Comparison of ENCODE assay signal across 1 cellular context in the genomic region with DNA sequence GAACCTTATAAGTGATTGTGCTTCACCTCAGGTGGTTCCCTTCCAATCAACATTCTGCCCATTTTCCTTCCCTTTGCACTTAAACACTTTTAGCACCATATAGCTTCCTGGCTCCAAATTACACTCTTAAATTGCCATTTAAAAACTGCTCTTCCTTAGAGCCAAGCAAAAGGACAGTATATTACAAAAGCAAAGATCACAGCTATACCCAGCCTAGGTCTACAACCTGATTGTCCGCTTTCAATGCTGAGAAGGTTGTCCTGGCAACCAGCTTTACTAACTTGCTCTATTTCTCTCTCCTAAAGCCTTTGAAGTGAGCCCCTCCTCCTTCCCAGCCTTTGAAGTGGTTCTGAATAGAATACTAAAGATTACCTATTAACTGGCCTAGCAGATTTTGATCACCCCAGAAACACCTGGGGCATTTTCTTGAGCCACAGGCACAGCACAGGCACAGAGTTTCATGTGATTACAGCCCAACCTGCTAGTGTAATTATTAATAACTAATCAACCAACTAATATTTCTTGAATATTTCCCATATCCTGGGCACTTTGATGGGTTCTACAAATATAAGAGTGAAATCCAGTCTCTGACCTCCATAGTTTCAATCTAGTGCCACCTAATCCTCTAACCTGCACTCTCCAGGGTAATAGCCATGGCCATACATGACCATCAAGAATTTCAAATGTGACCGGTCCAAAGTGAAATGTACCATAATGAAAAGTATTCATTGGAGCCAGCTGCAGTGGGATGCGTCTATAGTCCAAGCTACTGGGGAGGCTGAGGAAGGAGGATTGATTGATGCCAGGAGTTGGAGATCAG.
TF ChIP-seq lines count a peak whose summit lies in the region.

No MANE protein-coding gene starts in this region.

TF ChIP-seq in HepG2, 621 proteins besides CTCF, POLR2A, EP300 and RAD21 (continued from another document and continues in another):
- TF ChIP-seq, protein P1, sequence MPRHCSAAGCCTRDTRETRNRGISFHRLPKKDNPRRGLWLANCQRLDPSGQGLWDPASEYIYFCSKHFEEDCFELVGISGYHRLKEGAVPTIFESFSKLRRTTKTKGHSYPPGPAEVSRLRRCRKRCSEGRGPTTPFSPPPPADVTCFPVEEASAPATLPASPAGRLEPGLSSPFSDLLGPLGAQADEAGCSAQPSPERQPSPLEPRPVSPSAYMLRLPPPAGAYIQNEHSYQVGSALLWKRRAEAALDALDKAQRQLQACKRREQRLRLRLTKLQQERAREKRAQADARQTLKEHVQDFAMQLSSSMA (CRISPR knock-in tag; IDR thresholded peaks at IDR 0.05) = no peak
- peak; percentile 38; the same call in 1 of the 2 replicates for TF ChIP-seq JUN (CRISPR knock-in tag; IDR thresholded peaks at IDR 0.05)
- TF ChIP-seq FOXM1 (CRISPR knock-in tag; IDR thresholded peaks at IDR 0.05) = no peak
- no peak; the same call in 1 of the 2 replicates for TF ChIP-seq SP140L (CRISPR knock-in tag; IDR thresholded peaks at IDR 0.05; ENCODE audit: borderline replicate concordance)
- no peak for TF ChIP-seq ZZZ3 (CRISPR knock-in tag; IDR thresholded peaks at IDR 0.05; ENCODE audit: borderline replicate concordance)
- TF ChIP-seq, protein P2, sequence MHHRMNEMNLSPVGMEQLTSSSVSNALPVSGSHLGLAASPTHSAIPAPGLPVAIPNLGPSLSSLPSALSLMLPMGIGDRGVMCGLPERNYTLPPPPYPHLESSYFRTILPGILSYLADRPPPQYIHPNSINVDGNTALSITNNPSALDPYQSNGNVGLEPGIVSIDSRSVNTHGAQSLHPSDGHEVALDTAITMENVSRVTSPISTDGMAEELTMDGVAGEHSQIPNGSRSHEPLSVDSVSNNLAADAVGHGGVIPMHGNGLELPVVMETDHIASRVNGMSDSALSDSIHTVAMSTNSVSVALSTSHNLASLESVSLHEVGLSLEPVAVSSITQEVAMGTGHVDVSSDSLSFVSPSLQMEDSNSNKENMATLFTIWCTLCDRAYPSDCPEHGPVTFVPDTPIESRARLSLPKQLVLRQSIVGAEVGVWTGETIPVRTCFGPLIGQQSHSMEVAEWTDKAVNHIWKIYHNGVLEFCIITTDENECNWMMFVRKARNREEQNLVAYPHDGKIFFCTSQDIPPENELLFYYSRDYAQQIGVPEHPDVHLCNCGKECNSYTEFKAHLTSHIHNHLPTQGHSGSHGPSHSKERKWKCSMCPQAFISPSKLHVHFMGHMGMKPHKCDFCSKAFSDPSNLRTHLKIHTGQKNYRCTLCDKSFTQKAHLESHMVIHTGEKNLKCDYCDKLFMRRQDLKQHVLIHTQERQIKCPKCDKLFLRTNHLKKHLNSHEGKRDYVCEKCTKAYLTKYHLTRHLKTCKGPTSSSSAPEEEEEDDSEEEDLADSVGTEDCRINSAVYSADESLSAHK (CRISPR knock-in tag; IDR thresholded peaks at IDR 0.05; ENCODE audit: borderline replicate concordance) = no peak
- TF ChIP-seq FOXA3 (CRISPR knock-in tag; IDR thresholded peaks at IDR 0.05) = peak; percentile 79
- TF ChIP-seq, protein P3, sequence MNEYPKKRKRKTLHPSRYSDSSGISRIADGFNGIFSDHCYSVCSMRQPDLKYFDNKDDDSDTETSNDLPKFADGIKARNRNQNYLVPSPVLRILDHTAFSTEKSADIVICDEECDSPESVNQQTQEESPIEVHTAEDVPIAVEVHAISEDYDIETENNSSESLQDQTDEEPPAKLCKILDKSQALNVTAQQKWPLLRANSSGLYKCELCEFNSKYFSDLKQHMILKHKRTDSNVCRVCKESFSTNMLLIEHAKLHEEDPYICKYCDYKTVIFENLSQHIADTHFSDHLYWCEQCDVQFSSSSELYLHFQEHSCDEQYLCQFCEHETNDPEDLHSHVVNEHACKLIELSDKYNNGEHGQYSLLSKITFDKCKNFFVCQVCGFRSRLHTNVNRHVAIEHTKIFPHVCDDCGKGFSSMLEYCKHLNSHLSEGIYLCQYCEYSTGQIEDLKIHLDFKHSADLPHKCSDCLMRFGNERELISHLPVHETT (CRISPR knock-in tag; conservative IDR thresholded peaks at IDR 0.05) = no peak
- no peak for TF ChIP-seq ZNF124 (CRISPR knock-in tag; IDR thresholded peaks at IDR 0.05)
- TF ChIP-seq, protein P4, sequence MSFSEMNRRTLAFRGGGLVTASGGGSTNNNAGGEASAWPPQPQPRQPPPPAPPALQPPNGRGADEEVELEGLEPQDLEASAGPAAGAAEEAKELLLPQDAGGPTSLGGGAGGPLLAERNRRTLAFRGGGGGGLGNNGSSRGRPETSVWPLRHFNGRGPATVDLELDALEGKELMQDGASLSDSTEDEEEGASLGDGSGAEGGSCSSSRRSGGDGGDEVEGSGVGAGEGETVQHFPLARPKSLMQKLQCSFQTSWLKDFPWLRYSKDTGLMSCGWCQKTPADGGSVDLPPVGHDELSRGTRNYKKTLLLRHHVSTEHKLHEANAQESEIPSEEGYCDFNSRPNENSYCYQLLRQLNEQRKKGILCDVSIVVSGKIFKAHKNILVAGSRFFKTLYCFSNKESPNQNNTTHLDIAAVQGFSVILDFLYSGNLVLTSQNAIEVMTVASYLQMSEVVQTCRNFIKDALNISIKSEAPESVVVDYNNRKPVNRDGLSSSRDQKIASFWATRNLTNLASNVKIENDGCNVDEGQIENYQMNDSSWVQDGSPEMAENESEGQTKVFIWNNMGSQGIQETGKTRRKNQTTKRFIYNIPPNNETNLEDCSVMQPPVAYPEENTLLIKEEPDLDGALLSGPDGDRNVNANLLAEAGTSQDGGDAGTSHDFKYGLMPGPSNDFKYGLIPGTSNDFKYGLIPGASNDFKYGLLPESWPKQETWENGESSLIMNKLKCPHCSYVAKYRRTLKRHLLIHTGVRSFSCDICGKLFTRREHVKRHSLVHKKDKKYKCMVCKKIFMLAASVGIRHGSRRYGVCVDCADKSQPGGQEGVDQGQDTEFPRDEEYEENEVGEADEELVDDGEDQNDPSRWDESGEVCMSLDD (CRISPR knock-in tag; IDR thresholded peaks at IDR 0.05; ENCODE audit: borderline replicate concordance) = no peak
- TF ChIP-seq CREB1 (IDR thresholded peaks at IDR 0.05) = no peak
- peak; percentile 81 for TF ChIP-seq CREB1 (CRISPR knock-in tag; IDR thresholded peaks at IDR 0.05)
- TF ChIP-seq, protein P5, sequence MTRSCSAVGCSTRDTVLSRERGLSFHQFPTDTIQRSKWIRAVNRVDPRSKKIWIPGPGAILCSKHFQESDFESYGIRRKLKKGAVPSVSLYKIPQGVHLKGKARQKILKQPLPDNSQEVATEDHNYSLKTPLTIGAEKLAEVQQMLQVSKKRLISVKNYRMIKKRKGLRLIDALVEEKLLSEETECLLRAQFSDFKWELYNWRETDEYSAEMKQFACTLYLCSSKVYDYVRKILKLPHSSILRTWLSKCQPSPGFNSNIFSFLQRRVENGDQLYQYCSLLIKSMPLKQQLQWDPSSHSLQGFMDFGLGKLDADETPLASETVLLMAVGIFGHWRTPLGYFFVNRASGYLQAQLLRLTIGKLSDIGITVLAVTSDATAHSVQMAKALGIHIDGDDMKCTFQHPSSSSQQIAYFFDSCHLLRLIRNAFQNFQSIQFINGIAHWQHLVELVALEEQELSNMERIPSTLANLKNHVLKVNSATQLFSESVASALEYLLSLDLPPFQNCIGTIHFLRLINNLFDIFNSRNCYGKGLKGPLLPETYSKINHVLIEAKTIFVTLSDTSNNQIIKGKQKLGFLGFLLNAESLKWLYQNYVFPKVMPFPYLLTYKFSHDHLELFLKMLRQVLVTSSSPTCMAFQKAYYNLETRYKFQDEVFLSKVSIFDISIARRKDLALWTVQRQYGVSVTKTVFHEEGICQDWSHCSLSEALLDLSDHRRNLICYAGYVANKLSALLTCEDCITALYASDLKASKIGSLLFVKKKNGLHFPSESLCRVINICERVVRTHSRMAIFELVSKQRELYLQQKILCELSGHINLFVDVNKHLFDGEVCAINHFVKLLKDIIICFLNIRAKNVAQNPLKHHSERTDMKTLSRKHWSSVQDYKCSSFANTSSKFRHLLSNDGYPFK (CRISPR knock-in tag; IDR thresholded peaks at IDR 0.05; ENCODE audit: borderline replicate concordance) = no peak
- TF ChIP-seq, protein P6, sequence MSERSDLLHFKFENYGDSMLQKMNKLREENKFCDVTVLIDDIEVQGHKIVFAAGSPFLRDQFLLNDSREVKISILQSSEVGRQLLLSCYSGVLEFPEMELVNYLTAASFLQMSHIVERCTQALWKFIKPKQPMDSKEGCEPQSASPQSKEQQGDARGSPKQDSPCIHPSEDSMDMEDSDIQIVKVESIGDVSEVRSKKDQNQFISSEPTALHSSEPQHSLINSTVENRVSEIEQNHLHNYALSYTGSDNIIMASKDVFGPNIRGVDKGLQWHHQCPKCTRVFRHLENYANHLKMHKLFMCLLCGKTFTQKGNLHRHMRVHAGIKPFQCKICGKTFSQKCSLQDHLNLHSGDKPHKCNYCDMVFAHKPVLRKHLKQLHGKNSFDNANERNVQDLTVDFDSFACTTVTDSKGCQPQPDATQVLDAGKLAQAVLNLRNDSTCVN (CRISPR knock-in tag; IDR thresholded peaks at IDR 0.05; ENCODE audit: borderline replicate concordance) = no peak
- TF ChIP-seq TRIM24 (CRISPR knock-in tag; IDR thresholded peaks at IDR 0.05) = 0 out of 2 replicates have a peak, but pooled peaks have one; percentile 22
- no peak for TF ChIP-seq ZNF20 (CRISPR knock-in tag; IDR thresholded peaks at IDR 0.05)
- TF ChIP-seq SMAD1 (CRISPR knock-in tag; IDR thresholded peaks at IDR 0.05; ENCODE audit: borderline replicate concordance, low read depth) = no peak
- TF ChIP-seq SMARCC2 (IDR thresholded peaks at IDR 0.05) = no peak
- TF ChIP-seq ZNF577 (CRISPR knock-in tag; IDR thresholded peaks at IDR 0.05; ENCODE audit: borderline replicate concordance, low read depth) = no peak
- TF ChIP-seq PHF8 (CRISPR knock-in tag; IDR thresholded peaks at IDR 0.05) = no peak
- TF ChIP-seq XBP1 (CRISPR knock-in tag; IDR thresholded peaks at IDR 0.05) = no peak
- TF ChIP-seq ZFP41 (CRISPR knock-in tag; IDR thresholded peaks at IDR 0.05; ENCODE audit: borderline replicate concordance) = no peak
- peak; percentile 97 for TF ChIP-seq TBX2 (CRISPR knock-in tag; IDR thresholded peaks at IDR 0.05; ENCODE audit: borderline replicate concordance)
- TF ChIP-seq, protein P7, sequence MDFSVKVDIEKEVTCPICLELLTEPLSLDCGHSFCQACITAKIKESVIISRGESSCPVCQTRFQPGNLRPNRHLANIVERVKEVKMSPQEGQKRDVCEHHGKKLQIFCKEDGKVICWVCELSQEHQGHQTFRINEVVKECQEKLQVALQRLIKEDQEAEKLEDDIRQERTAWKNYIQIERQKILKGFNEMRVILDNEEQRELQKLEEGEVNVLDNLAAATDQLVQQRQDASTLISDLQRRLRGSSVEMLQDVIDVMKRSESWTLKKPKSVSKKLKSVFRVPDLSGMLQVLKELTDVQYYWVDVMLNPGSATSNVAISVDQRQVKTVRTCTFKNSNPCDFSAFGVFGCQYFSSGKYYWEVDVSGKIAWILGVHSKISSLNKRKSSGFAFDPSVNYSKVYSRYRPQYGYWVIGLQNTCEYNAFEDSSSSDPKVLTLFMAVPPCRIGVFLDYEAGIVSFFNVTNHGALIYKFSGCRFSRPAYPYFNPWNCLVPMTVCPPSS (IDR thresholded peaks at IDR 0.05) = no peak
- TF ChIP-seq ZNF329 (CRISPR knock-in tag; IDR thresholded peaks at IDR 0.05; ENCODE audit: low read depth) = no peak
- peak; percentile 96 for TF ChIP-seq ZNF205 (CRISPR knock-in tag; IDR thresholded peaks at IDR 0.05)
- no peak for TF ChIP-seq ZIK1 (CRISPR knock-in tag; IDR thresholded peaks at IDR 0.05; ENCODE audit: borderline replicate concordance, low read depth)
- TF ChIP-seq RBM39 (IDR thresholded peaks at IDR 0.05; ENCODE audit: low read depth, low read length, poor library complexity, severe bottlenecking) = no peak
- TF ChIP-seq, protein P8, sequence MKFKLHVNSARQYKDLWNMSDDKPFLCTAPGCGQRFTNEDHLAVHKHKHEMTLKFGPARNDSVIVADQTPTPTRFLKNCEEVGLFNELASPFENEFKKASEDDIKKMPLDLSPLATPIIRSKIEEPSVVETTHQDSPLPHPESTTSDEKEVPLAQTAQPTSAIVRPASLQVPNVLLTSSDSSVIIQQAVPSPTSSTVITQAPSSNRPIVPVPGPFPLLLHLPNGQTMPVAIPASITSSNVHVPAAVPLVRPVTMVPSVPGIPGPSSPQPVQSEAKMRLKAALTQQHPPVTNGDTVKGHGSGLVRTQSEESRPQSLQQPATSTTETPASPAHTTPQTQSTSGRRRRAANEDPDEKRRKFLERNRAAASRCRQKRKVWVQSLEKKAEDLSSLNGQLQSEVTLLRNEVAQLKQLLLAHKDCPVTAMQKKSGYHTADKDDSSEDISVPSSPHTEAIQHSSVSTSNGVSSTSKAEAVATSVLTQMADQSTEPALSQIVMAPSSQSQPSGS (CRISPR knock-in tag; IDR thresholded peaks at IDR 0.05) = no peak
- TF ChIP-seq SCMH1 (CRISPR knock-in tag; IDR thresholded peaks at IDR 0.05; ENCODE audit: borderline replicate concordance) = no peak
- TF ChIP-seq, protein P9, sequence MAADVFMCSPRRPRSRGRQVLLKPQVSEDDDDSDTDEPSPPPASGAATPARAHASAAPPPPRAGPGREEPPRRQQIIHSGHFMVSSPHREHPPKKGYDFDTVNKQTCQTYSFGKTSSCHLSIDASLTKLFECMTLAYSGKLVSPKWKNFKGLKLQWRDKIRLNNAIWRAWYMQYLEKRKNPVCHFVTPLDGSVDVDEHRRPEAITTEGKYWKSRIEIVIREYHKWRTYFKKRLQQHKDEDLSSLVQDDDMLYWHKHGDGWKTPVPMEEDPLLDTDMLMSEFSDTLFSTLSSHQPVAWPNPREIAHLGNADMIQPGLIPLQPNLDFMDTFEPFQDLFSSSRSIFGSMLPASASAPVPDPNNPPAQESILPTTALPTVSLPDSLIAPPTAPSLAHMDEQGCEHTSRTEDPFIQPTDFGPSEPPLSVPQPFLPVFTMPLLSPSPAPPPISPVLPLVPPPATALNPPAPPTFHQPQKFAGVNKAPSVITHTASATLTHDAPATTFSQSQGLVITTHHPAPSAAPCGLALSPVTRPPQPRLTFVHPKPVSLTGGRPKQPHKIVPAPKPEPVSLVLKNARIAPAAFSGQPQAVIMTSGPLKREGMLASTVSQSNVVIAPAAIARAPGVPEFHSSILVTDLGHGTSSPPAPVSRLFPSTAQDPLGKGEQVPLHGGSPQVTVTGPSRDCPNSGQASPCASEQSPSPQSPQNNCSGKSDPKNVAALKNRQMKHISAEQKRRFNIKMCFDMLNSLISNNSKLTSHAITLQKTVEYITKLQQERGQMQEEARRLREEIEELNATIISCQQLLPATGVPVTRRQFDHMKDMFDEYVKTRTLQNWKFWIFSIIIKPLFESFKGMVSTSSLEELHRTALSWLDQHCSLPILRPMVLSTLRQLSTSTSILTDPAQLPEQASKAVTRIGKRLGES (CRISPR knock-in tag; IDR thresholded peaks at IDR 0.05; ENCODE audit: borderline replicate concordance) = no peak
- TF ChIP-seq KDM6A (CRISPR knock-in tag; IDR thresholded peaks at IDR 0.05; ENCODE audit: low read depth) = peak; percentile 72
